ENCODE assay signal across 8 cellular contexts in genomic region chr7:86939197-86939814, GRCh38.
A peak's percentile ranks its signal among the peaks of the same experiment; 100 is the strongest.
DNase-seq lines count a peak whose midpoint lies in the region; ATAC-seq, FAIRE-seq and TF ChIP-seq lines count a peak whose summit lies in the region.

No MANE protein-coding gene starts in this region.

- no peaks in the 10 kb centered on the region for H3K27me3 ChIP-seq in HCT116 (ENCODE audit: insufficient read depth, low read length)

- H3K79me2 ChIP-seq in HCT116 (ENCODE audit: insufficient read depth, low read length) = no peaks in the 10 kb centered on the region

- no peak overlapping the region for H2AFZ ChIP-seq in HCT116 (ENCODE audit: low read depth, low read length, poor library complexity, severe bottlenecking)

- H3K4me3 ChIP-seq in HCT116 (replicated peaks in 1 of 2; ENCODE audit: low read depth in 1 of 2, low read length in 2 of 2) = no peak overlapping the region
- no peak overlapping the region for H3K4me3 ChIP-seq in coronary artery

- TF ChIP-seq CTCF in 22Rv1 (IDR thresholded peaks at IDR 0.05) (peak; percentile 88), HCT116 (IDR thresholded peaks at IDR 0.05 in 2 of 3, conservative IDR thresholded peaks at IDR 0.05 in 1 of 3; ENCODE audit: borderline replicate concordance in 1 of 3, insufficient read depth in 1 of 3, low read depth in 2 of 3, low read length in 2 of 3) (peak; percentile 62 to 73 (median 71)), coronary artery (IDR thresholded peaks at IDR 0.05) (peak; percentile 34)

- no peaks in the 10 kb centered on the region for H3K9me2 ChIP-seq in HCT116 (ENCODE audit: insufficient read depth)

- RAD21 ChIA-PET in HCT116 (lab: Charles Lee; ENCODE audit: low non-redundant PET in 1 of 2, low total read pairs in 2 of 2, uncharacterized antibody in 2 of 2, unreplicated experiment in 2 of 2) = no interaction called here

- no peaks in the 10 kb centered on the region for H4K20me1 ChIP-seq in HCT116 (ENCODE audit: insufficient read depth)

- TF ChIP-seq POLR2A in HCT116 (IDR thresholded peaks at IDR 0.05; ENCODE audit: borderline replicate concordance, extremely low read depth, insufficient read depth, insufficient read length) = no peak

- H3K27ac ChIP-seq in 22Rv1 (no peak overlapping the region), HCT116 (ENCODE audit: low read depth, low read length) (no peak overlapping the region), coronary artery (no peak overlapping the region)

- no peaks in the 10 kb centered on the region for H3K4me1 ChIP-seq in HCT116 (ENCODE audit: control insufficient read depth in 1 of 2, insufficient read depth in 2 of 2, low read length in 2 of 2)

- DNase-seq in ELR (ENCODE audit: low read depth) (peak; percentile 65), HCT116 (ENCODE audit: low read depth, low spot score) (peak; percentile 68), NCI-H1048 (lab: John Stamatoyannopoulos, UW) (peak; percentile 31), coronary artery (ENCODE audit: low spot score) (no peak), medulla oblongata (ENCODE audit: extremely low spot score) (peak; percentile 88), urothelium cell line (ENCODE audit: low spot score) (peak; percentile 61)

- TF ChIP-seq RAD21 in HCT116 (IDR thresholded peaks at IDR 0.05; ENCODE audit: low read depth) = peak; percentile 71

- H3K9me3 ChIP-seq in HCT116 (ENCODE audit: control insufficient read depth in 1 of 2, insufficient read depth in 1 of 2, low read depth in 1 of 2, low read length in 2 of 2) = no peaks in the 10 kb centered on the region

- H3K36me3 ChIP-seq in HCT116 (ENCODE audit: control insufficient read depth in 1 of 2, insufficient read depth in 2 of 2, low read length in 2 of 2) = peaks cover 0 to 6% of the 10 kb centered on the region in 2 experiments; a peak in 1 of 4 replicates

- no peak overlapping the region for H3K9ac ChIP-seq in HCT116 (ENCODE audit: low read length)

- no peak overlapping the region for H3K4me2 ChIP-seq in HCT116 (ENCODE audit: low read length)

- intact Hi-C loops in HCT116 (cut with micrococcal nuclease) = loop anchor here (1.0 to 5.0 kb wide), 2 partner anchors 113 to 209 kb away; no protein-coding TSS in a partner anchor

- BruUV-seq in HCT116 (replicated peaks; lab: Mats Ljungman, UMichigan) = no TSS peak

- ATAC-seq in HCT116 = peak; percentile 96
- ATAC-seq in SK-N-SH treated with all-trans-retinoic acid at 6 μM for 48 hours = peak; percentile 97

- peak; percentile 35 for FAIRE-seq in urothelium cell line (lab: Jason Lieb, UNC)

- POLR2A ChIA-PET in HCT116 (lab: Charles Lee) = no interaction called here

- CTCF ChIA-PET in HCT116 (lab: Charles Lee) = no interaction called here

TF ChIP-seq in HCT116, 20 proteins besides CTCF, POLR2A, EP300 and RAD21:
- TF ChIP-seq EGR1 (IDR thresholded peaks at IDR 0.05; ENCODE audit: low read depth) (no peak), ATF3 (IDR thresholded peaks at IDR 0.05) (no peak), ZNF274 (IDR thresholded peaks at IDR 0.05; ENCODE audit: low read depth, low read length) (no peak), SRF (IDR thresholded peaks at IDR 0.05; ENCODE audit: low read depth) (no peak), EZH2 (IDR thresholded peaks at IDR 0.05) (no peak), CBX3 (IDR thresholded peaks at IDR 0.05; ENCODE audit: low read depth) (0 out of 2 replicates have a peak, but pooled peaks have one; percentile 15), FOSL1 (IDR thresholded peaks at IDR 0.05; ENCODE audit: low read depth) (no peak)

TF ChIP-seq in SK-N-SH treated with all-trans-retinoic acid at 6 μM for 48 hours, 23 proteins besides CTCF, POLR2A, EP300 and RAD21:
- TF ChIP-seq CSRNP3 (CRISPR knock-in tag; IDR thresholded peaks at IDR 0.05) = no peak
- TF ChIP-seq ARNTL (CRISPR knock-in tag; IDR thresholded peaks at IDR 0.05; ENCODE audit: borderline replicate concordance, low read depth) = no peak
- no peak for TF ChIP-seq PPARA (CRISPR knock-in tag; IDR thresholded peaks at IDR 0.05; ENCODE audit: borderline replicate concordance)
- TF ChIP-seq RARB (CRISPR knock-in tag; IDR thresholded peaks at IDR 0.05) = no peak
- TF ChIP-seq SNAI2 (CRISPR knock-in tag; IDR thresholded peaks at IDR 0.05) = no peak
- TF ChIP-seq TCF4 (CRISPR knock-in tag; IDR thresholded peaks at IDR 0.05; ENCODE audit: borderline replicate concordance) = no peak
- no peak for TF ChIP-seq ZFP30 (CRISPR knock-in tag; IDR thresholded peaks at IDR 0.05)
- no peak for TF ChIP-seq CSDC2 (CRISPR knock-in tag; IDR thresholded peaks at IDR 0.05)
- TF ChIP-seq GLIS3 (CRISPR knock-in tag; IDR thresholded peaks at IDR 0.05) = no peak
- TF ChIP-seq ESRRG (CRISPR knock-in tag; IDR thresholded peaks at IDR 0.05) = no peak

Comparison
In these comparisons a context has a peak if more than half of its experiments do, and no peak if none do; other contexts are left out.
1. CTCF ChIP-seq: peak in every context shown above with its lines; median percentile 88 in 22Rv1; 71 in HCT116; 34 in coronary artery.